15 cellular contexts compared by ENCODE assay signal in genomic region chr10:114491419-114491818, GRCh38.
DNase-seq lines count a peak whose midpoint lies in the region; ATAC-seq and TF ChIP-seq lines count a peak whose summit lies in the region.
"Had no signal": no experiment of that assay in that cellular context is flagged by ENCODE, and none has a peak within 500 bp of the region (broad histone marks: within the 10 kb centered on the region; RNA-seq: fewer than 3 reads in every experiment).

No MANE protein-coding gene starts in this region.

- ATAC-seq in activated T-cell treated with anti-CD3 and anti-CD28 coated beads, Interleukin-2, amount 50 U/mL, for 72 hours (replicated peaks in 1 of 2), result no peak
- ATAC-seq in activated T-helper 17 cell treated with anti-CD3 and anti-CD28 coated beads, Interleukin-2, amount 50 U/mL, for 72 hours (replicated peaks), result no peak
- peak in 5 of 8 donors; percentile 24 to 68 (median 40) for ATAC-seq in heart right ventricle
- ATAC-seq: activated CD4-positive, CD25-positive, alpha-beta regulatory T cell treated with anti-CD3 and anti-CD28 coated beads, Interleukin-2, amount 50 U/mL, for 24 hours; left lobe of liver had no signal

- H3K36me3 Mint-ChIP-seq in activated T-cell treated with anti-CD3 and anti-CD28 coated beads, Interleukin-2, amount 50 U/mL, for 72 hours (ENCODE audit: insufficient read depth in 2 of 2), result peaks cover 8 to 24% of the 10 kb centered on the region in 2 donors
- peaks cover 68% of the 10 kb centered on the region for H3K36me3 Mint-ChIP-seq in activated T-helper 17 cell treated with anti-CD3 and anti-CD28 coated beads, Interleukin-2, amount 50 U/mL, for 72 hours (ENCODE audit: low read depth)

- DNase-seq in activated T-cell treated with anti-CD3 and anti-CD28 coated beads, Interleukin-2, amount 50 U/mL, for 72 hours, result no peak
- no peak for DNase-seq in activated T-cell treated with anti-CD3 and anti-CD28 coated beads, Interleukin-2, amount 50 U/mL, for 48 hours
- DNase-seq in heart right ventricle (no peak), superior temporal gyrus (ENCODE audit: extremely low spot score) (no peak), SKM-1 treated with dmso at 0.1 percent for 144 hours (lab: John Stamatoyannopoulos, UW; ENCODE audit: unreplicated experiment) (no peak), NCI-H146 treated with DMSO at 0.1 percent for 48 hours (lab: John Stamatoyannopoulos, UW; ENCODE audit: unreplicated experiment) (no peak)
- DNase-seq: head of caudate nucleus, OCI-M1, small intestine had no signal

- peak overlapping the region; percentile 61 to 77 for H3K4me3 Mint-ChIP-seq in activated T-cell treated with anti-CD3 and anti-CD28 coated beads, Interleukin-2, amount 50 U/mL, for 72 hours
- H3K4me3 Mint-ChIP-seq in activated T-helper 17 cell treated with anti-CD3 and anti-CD28 coated beads, Interleukin-2, amount 50 U/mL, for 72 hours, result peak overlapping the region; percentile 54

- WGBS in heart right ventricle, 2 donors, result 46 to 47% methylated on average over 3 of the region's 3 CpGs

- H3K36me3 ChIP-seq in heart right ventricle (peaks cover 0 to 76% (median 20%) of the 10 kb centered on the region in 9 donors), subcutaneous abdominal adipose tissue (ENCODE audit: control insufficient read depth in 5 of 5, insufficient read depth in 5 of 5, low read length in 5 of 5) (peaks cover 16 to 32% (median 20%) of the 10 kb centered on the region in 5 donors)

- H3K27me3 Mint-ChIP-seq in activated T-cell treated with anti-CD3 and anti-CD28 coated beads, Interleukin-2, amount 50 U/mL, for 72 hours (ENCODE audit: low read depth), result no peaks in the 10 kb centered on the region
- H3K27me3 Mint-ChIP-seq in activated T-helper 17 cell treated with anti-CD3 and anti-CD28 coated beads, Interleukin-2, amount 50 U/mL, for 72 hours, result no peaks in the 10 kb centered on the region

- peak overlapping the region; percentile 88 for H3K27ac Mint-ChIP-seq in activated T-cell treated with anti-CD3 and anti-CD28 coated beads, Interleukin-2, amount 50 U/mL, for 72 hours
- peak overlapping the region; percentile 76 for H3K27ac Mint-ChIP-seq in activated T-helper 17 cell treated with anti-CD3 and anti-CD28 coated beads, Interleukin-2, amount 50 U/mL, for 72 hours
- H3K27ac Mint-ChIP-seq: activated T-helper 2 cell treated with anti-CD3 and anti-CD28 coated beads, Interferon-gamma antibody, Interleukin-2, Interleukin-4, amounts not matched to agents 10 μg/mL and 5 μg/mL and 100 μg/mL, durations not matched to agents 14 hours and 24 hours and 36 hours had no signal

- H3K27me3 ChIP-seq in heart right ventricle (no peaks in the 10 kb centered on the region), subcutaneous abdominal adipose tissue (ENCODE audit: control insufficient read depth in 5 of 5, insufficient read depth in 4 of 5, low read length in 5 of 5) (no peaks in the 10 kb centered on the region)
- H3K27me3 ChIP-seq: tibial artery had no signal

- H3K4me1 ChIP-seq in heart right ventricle, result peaks cover 14 to 74% (median 57%) of the 10 kb centered on the region in 9 donors
- H3K4me1 ChIP-seq in subcutaneous abdominal adipose tissue (ENCODE audit: control insufficient read depth in 5 of 5, insufficient read depth in 5 of 5, low read length in 5 of 5), result peaks cover 0 to 32% (median 7%) of the 10 kb centered on the region in 5 donors

- peaks cover 86% of the 10 kb centered on the region for H3K4me1 Mint-ChIP-seq in activated T-cell treated with anti-CD3 and anti-CD28 coated beads, Interleukin-2, amount 50 U/mL, for 72 hours (ENCODE audit: low read depth)
- H3K4me1 Mint-ChIP-seq in activated T-helper 17 cell treated with anti-CD3 and anti-CD28 coated beads, Interleukin-2, amount 50 U/mL, for 72 hours, result peaks cover 49% of the 10 kb centered on the region

- H3K9me3 Mint-ChIP-seq in activated T-cell treated with anti-CD3 and anti-CD28 coated beads, Interleukin-2, amount 50 U/mL, for 72 hours, result peaks cover 3 to 4% of the 10 kb centered on the region in 2 donors
- no peaks in the 10 kb centered on the region for H3K9me3 Mint-ChIP-seq in activated T-helper 17 cell treated with anti-CD3 and anti-CD28 coated beads, Interleukin-2, amount 50 U/mL, for 72 hours
- H3K9me3 Mint-ChIP-seq: activated T-helper 2 cell treated with anti-CD3 and anti-CD28 coated beads, Interferon-gamma antibody, Interleukin-2, Interleukin-4, amounts not matched to agents 10 μg/mL and 5 μg/mL and 100 μg/mL, durations not matched to agents 14 hours and 24 hours and 36 hours had no signal

- H3K27ac ChIP-seq in heart right ventricle (peak overlapping the region in 7 of 10 donors; percentile 17 to 70 (median 48)), subcutaneous abdominal adipose tissue (ENCODE audit: low read depth, low read length) (peak overlapping the region; percentile 47)
- H3K27ac ChIP-seq: tibial artery had no signal

- no peak overlapping the region for H3K9ac ChIP-seq in subcutaneous abdominal adipose tissue (ENCODE audit: low read length in 5 of 5)

- intact Hi-C loops in heart right ventricle (cut with DNase I), result no loop called here

- no peak overlapping the region for H3K4me3 ChIP-seq in heart right ventricle
- H3K4me3 ChIP-seq in subcutaneous abdominal adipose tissue (ENCODE audit: low read depth in 1 of 5, low read length in 5 of 5), result no peak overlapping the region
- H3K4me3 ChIP-seq: tibial artery had no signal

- H3K9me3 ChIP-seq in heart right ventricle (no peaks in the 10 kb centered on the region), subcutaneous abdominal adipose tissue (ENCODE audit: control insufficient read depth in 5 of 5, low read length in 5 of 5) (no peaks in the 10 kb centered on the region)
- H3K9me3 ChIP-seq: tibial artery had no signal

- TF ChIP-seq CTCF in heart right ventricle (IDR thresholded peaks at IDR 0.05), result no peak

Comparison
In these comparisons a context has a peak if more than half of its experiments do, and no peak if none do; other contexts are left out.
1. ATAC-seq: peak in heart right ventricle (5 of 8); none in activated T-cell treated with anti-CD3 and anti-CD28 coated beads, Interleukin-2, amount 50 U/mL, for 72 hours (0 of 2) and activated T-helper 17 cell treated with anti-CD3 and anti-CD28 coated beads, Interleukin-2, amount 50 U/mL, for 72 hours (single experiment).